16 cellular contexts compared by ENCODE assay signal in genomic region chr6:158056804-158057203, GRCh38.
DNase-seq lines count a peak whose midpoint lies in the region; ATAC-seq, FAIRE-seq and TF ChIP-seq lines count a peak whose summit lies in the region.
"Had no signal": no experiment of that assay in that cellular context is flagged by ENCODE, and none has a peak within 500 bp of the region (broad histone marks: within the 10 kb centered on the region; RNA-seq: fewer than 3 reads in every experiment).

No MANE protein-coding gene starts in this region.

- H3K9me3 ChIP-seq in HCT116 (ENCODE audit: control insufficient read depth in 1 of 2, insufficient read depth in 1 of 2, low read depth in 1 of 2, low read length in 2 of 2): no peaks in the 10 kb centered on the region
- no peaks in the 10 kb centered on the region for H3K9me3 ChIP-seq in endothelial cell of umbilical vein (replicated peaks; ENCODE audit: control insufficient read depth, insufficient read depth, low read length)
- no peaks in the 10 kb centered on the region for H3K9me3 ChIP-seq in skeletal muscle satellite cell (replicated peaks; ENCODE audit: low read length)
- H3K9me3 ChIP-seq: BLaER1, gastroesophageal sphincter, testis had no signal

- DNase-seq in HCT116 (ENCODE audit: low read depth, low spot score) (no peak), RWPE1 (ENCODE audit: low spot score) (no peak), endothelial cell of umbilical vein (ENCODE audit: low read depth, low spot score) (no peak), hepatic stellate cell (ENCODE audit: low spot score) (no peak), lower leg skin (ENCODE audit: low spot score in 2 of 2) (no peak)
- DNase-seq: activated gamma-delta T cell; NCI-H526 treated with DMSO at 0.1 percent for 48 hours; stimulated activated CD4-positive, alpha-beta T cell treated with anti-CD3 and anti-CD28 coated beads, Interleukin-4, amount 100 ng/mL, for 1 hour; testis had no signal

- dilution Hi-C loops in endothelial cell of umbilical vein (cut with MboI; ENCODE audit: extremely low pct_ligation_motif_present, low sequenced_read_pairs): no loop called here

- no peak overlapping the region for H2AFZ ChIP-seq in HCT116 (ENCODE audit: low read depth, low read length, poor library complexity, severe bottlenecking)
- H2AFZ ChIP-seq in endothelial cell of umbilical vein (ENCODE audit: low read depth, low read length): no peak overlapping the region
- H2AFZ ChIP-seq: parathyroid adenoma had no signal

- H3K4me2 ChIP-seq in HCT116 (ENCODE audit: low read length) (peak overlapping the region; percentile 67), endothelial cell of umbilical vein (ENCODE audit: insufficient read depth, low read length) (peak overlapping the region; percentile 12), skeletal muscle satellite cell (ENCODE audit: low read length) (peak overlapping the region; percentile 62)
- H3K4me2 ChIP-seq: BLaER1 had no signal

- CTCF ChIA-PET in HCT116 (lab: Charles Lee) (interaction anchor here (0.9 to 2.3 kb wide), 2 partner anchors 14 to 16 kb away, joined by 3 to 10 read pairs; no protein-coding TSS in a partner anchor), RWPE1 (lab: Yijun Ruan, JAX) (interaction anchor here (0.9 kb wide), 1 partner anchor 14 kb away, joined by 4 read pairs; no protein-coding TSS in a partner anchor), endothelial cell of umbilical vein (lab: Charles Lee) (interaction anchor here (0.6 to 9.3 kb wide), 8 partner anchors 8 to 74 kb away, joined by 3 to 83 read pairs (median 8); no protein-coding TSS in a partner anchor)

- intact Hi-C loops in HCT116 (cut with micrococcal nuclease) (no loop called here), endothelial cell of umbilical vein (cut with micrococcal nuclease) (loop anchor here (1.0 to 2.0 kb wide), 6 partner anchors 14 to 293 kb away; partner anchors contain the start of gene SYNJ2), lower leg skin (cut with DNase I; ENCODE audit: low total_unique reads) (no loop called here)

- TF ChIP-seq POLR2A in HCT116 (IDR thresholded peaks at IDR 0.05; ENCODE audit: borderline replicate concordance, extremely low read depth, insufficient read depth, insufficient read length) (no peak), endothelial cell of umbilical vein (IDR thresholded peaks at IDR 0.05; ENCODE audit: low read depth, low read length) (no peak), lower leg skin (IDR thresholded peaks at IDR 0.05) (no peak)

- ATAC-seq in HCT116 (no peak), GM18519 (IDR thresholded peaks at IDR 0.05; ENCODE audit: low FRiP score, unreplicated experiment) (no peak), HG03108 (IDR thresholded peaks at IDR 0.05; ENCODE audit: unreplicated experiment) (no peak)

- H3K9ac ChIP-seq in HCT116 (ENCODE audit: low read length) (peak overlapping the region; percentile 67), endothelial cell of umbilical vein (replicated peaks; ENCODE audit: extremely low read depth, insufficient read depth, low read length) (peak overlapping the region; percentile 54), skeletal muscle satellite cell (ENCODE audit: low read depth, low read length) (peak overlapping the region; percentile 61)
- H3K9ac ChIP-seq: BLaER1, parathyroid adenoma had no signal

- H3K4me1 ChIP-seq in HCT116 (ENCODE audit: control insufficient read depth in 1 of 2, insufficient read depth in 2 of 2, low read length in 2 of 2) (peaks cover 43 to 63% of the 10 kb centered on the region in 2 experiments), endothelial cell of umbilical vein (ENCODE audit: control insufficient read depth, extremely low read depth, insufficient read depth, low read length) (peaks cover 55% of the 10 kb centered on the region), skeletal muscle satellite cell (ENCODE audit: control insufficient read depth, insufficient read depth, low read length) (peaks cover 51% of the 10 kb centered on the region)
- H3K4me1 ChIP-seq: parathyroid adenoma had no signal

- H3K27me3 ChIP-seq in HCT116 (ENCODE audit: insufficient read depth, low read length) (no peaks in the 10 kb centered on the region), endothelial cell of umbilical vein (ENCODE audit: control insufficient read depth in 2 of 2, insufficient read depth in 2 of 2, low read length in 2 of 2) (no peaks in the 10 kb centered on the region), skeletal muscle satellite cell (ENCODE audit: control insufficient read depth, insufficient read depth, low read length) (no peaks in the 10 kb centered on the region)
- H3K27me3 ChIP-seq: BLaER1, gastroesophageal sphincter, testis had no signal

- TF ChIP-seq CTCF in HCT116 (IDR thresholded peaks at IDR 0.05 in 2 of 3, conservative IDR thresholded peaks at IDR 0.05 in 1 of 3; ENCODE audit: borderline replicate concordance in 1 of 3, insufficient read depth in 1 of 3, low read depth in 2 of 3, low read length in 2 of 3) (no peak), RWPE1 (conservative IDR thresholded peaks at IDR 0.05; ENCODE audit: low read depth) (no peak), endothelial cell of umbilical vein (IDR thresholded peaks at IDR 0.05; ENCODE audit: extremely low read depth in 1 of 2, insufficient read depth in 1 of 2, low read depth in 1 of 2, low read length in 2 of 2) (no peak), lower leg skin (IDR thresholded peaks at IDR 0.05) (no peak)

- FAIRE-seq in endothelial cell of umbilical vein (lab: Jason Lieb, UNC): no peak
- FAIRE-seq: G401.6 had no signal

- no peak for TF ChIP-seq RAD21 in HCT116 (IDR thresholded peaks at IDR 0.05; ENCODE audit: low read depth)

- no peaks in the 10 kb centered on the region for H3K9me2 ChIP-seq in HCT116 (ENCODE audit: insufficient read depth)

- H3K27ac ChIP-seq in HCT116 (ENCODE audit: low read depth, low read length): peak overlapping the region; percentile 71
- peak overlapping the region; percentile 85 for H3K27ac ChIP-seq in RWPE1
- H3K27ac ChIP-seq in endothelial cell of umbilical vein (ENCODE audit: insufficient read depth, low read depth, low read length): peak overlapping the region; percentile 88
- H3K27ac ChIP-seq: BLaER1, parathyroid adenoma, testis had no signal

- no peaks in the 10 kb centered on the region for H3K9me1 ChIP-seq in endothelial cell of umbilical vein (replicated peaks; ENCODE audit: control insufficient read depth, extremely low read depth, insufficient read depth, low read length)

- no peaks in the 10 kb centered on the region for H3K79me2 ChIP-seq in HCT116 (ENCODE audit: insufficient read depth, low read length)
- peaks cover 11% of the 10 kb centered on the region for H3K79me2 ChIP-seq in endothelial cell of umbilical vein (ENCODE audit: control insufficient read depth, insufficient read depth, low read length)
- H3K79me2 ChIP-seq: parathyroid adenoma had no signal

- no peaks in the 10 kb centered on the region for H3K36me3 ChIP-seq in HCT116 (ENCODE audit: control insufficient read depth in 1 of 2, insufficient read depth in 2 of 2, low read length in 2 of 2)
- H3K36me3 ChIP-seq in endothelial cell of umbilical vein (ENCODE audit: control insufficient read depth in 2 of 2, extremely low read depth in 1 of 2, insufficient read depth in 2 of 2, low read length in 2 of 2): peaks cover 2 to 13% of the 10 kb centered on the region in 2 experiments
- H3K36me3 ChIP-seq in skeletal muscle satellite cell (ENCODE audit: insufficient read depth, low read length): peaks cover 40% of the 10 kb centered on the region

- 96 to 98% methylated on average over 9 of the region's 9 CpGs for WGBS in lower leg skin, 2 donors

- RAD21 ChIA-PET in HCT116 (lab: Charles Lee; ENCODE audit: low non-redundant PET in 1 of 2, low total read pairs in 2 of 2, uncharacterized antibody in 2 of 2, unreplicated experiment in 2 of 2): no interaction called here

- H4K20me1 ChIP-seq in HCT116 (ENCODE audit: insufficient read depth) (no peaks in the 10 kb centered on the region), endothelial cell of umbilical vein (replicated peaks; ENCODE audit: control insufficient read depth, extremely low read depth, insufficient read depth, low read length) (no peaks in the 10 kb centered on the region)
- H4K20me1 ChIP-seq: BLaER1 had no signal

- H3K4me3 ChIP-seq in HCT116 (replicated peaks in 1 of 2; ENCODE audit: low read depth in 1 of 2, low read length in 2 of 2) (peak overlapping the region in 1 of 2 experiments; percentile 7; a peak in 1 of 4 replicates), endothelial cell of umbilical vein (replicated peaks in 1 of 3; ENCODE audit: insufficient read depth in 1 of 3, low read depth in 1 of 3, low read length in 3 of 3) (no peak overlapping the region), skeletal muscle satellite cell (ENCODE audit: low read length) (peak overlapping the region; percentile 40), lower leg skin (ENCODE audit: low read depth, poor library complexity, severe bottlenecking) (no peak overlapping the region)
- H3K4me3 ChIP-seq: BLaER1, gastroesophageal sphincter, testis had no signal

- BruUV-seq in HCT116 (replicated peaks; lab: Mats Ljungman, UMichigan): TSS peak; percentile 75
- BruUV-seq in endothelial cell of umbilical vein (replicated peaks; lab: Mats Ljungman, UMichigan): TSS peak; percentile 68

- POLR2A ChIA-PET in HCT116 (lab: Charles Lee) (interaction anchor here (0.7 to 2.1 kb wide), 2 partner anchors 12 to 14 kb away, joined by 3 to 6 read pairs; no protein-coding TSS in a partner anchor), RWPE1 (lab: Yijun Ruan, JAX; ENCODE audit: low non-redundant PET) (no interaction called here), endothelial cell of umbilical vein (lab: Charles Lee) (interaction anchor here (2.6 kb wide), 1 partner anchor 16 kb away, joined by 7 read pairs; no protein-coding TSS in a partner anchor)

TF ChIP-seq in HCT116, 20 proteins besides CTCF, POLR2A, EP300 and RAD21 (continues in another document):
- TF ChIP-seq FOSL1 (IDR thresholded peaks at IDR 0.05; ENCODE audit: low read depth): no peak
- TF ChIP-seq ATF3 (IDR thresholded peaks at IDR 0.05): no peak
- no peak for TF ChIP-seq SRF (IDR thresholded peaks at IDR 0.05; ENCODE audit: low read depth)
- TF ChIP-seq CEBPB (IDR thresholded peaks at IDR 0.05; ENCODE audit: low read depth): no peak

TF ChIP-seq in endothelial cell of umbilical vein, 7 proteins besides CTCF, POLR2A, EP300 and RAD21:
- TF ChIP-seq POLR2AphosphoS5 (IDR thresholded peaks at IDR 0.05; ENCODE audit: insufficient read depth, low read depth, low read length) (no peak), JUN (IDR thresholded peaks at IDR 0.05; ENCODE audit: borderline replicate concordance, insufficient read depth, insufficient read length, low read depth) (no peak), FOS (IDR thresholded peaks at IDR 0.05; ENCODE audit: borderline replicate concordance, insufficient read depth, low read length) (no peak), MYC (IDR thresholded peaks at IDR 0.05; ENCODE audit: low read depth, low read length) (no peak)

Comparison
In these comparisons a context has a peak if more than half of its experiments do, and no peak if none do; other contexts are left out.
1. H3K4me2 ChIP-seq: peak in every context shown above with its lines; median percentile 67 in HCT116; 62 in skeletal muscle satellite cell; 12 in endothelial cell of umbilical vein.